ENCODE assay signal across 9 cellular contexts in genomic region chr15:62545392-62546227, GRCh38.
DNase-seq lines count a peak whose midpoint lies in the region.
"Had no signal": no experiment of that assay in that cellular context is flagged by ENCODE, and none has a peak within 500 bp of the region (broad histone marks: within the 10 kb centered on the region; RNA-seq: fewer than 3 reads in every experiment).

No MANE protein-coding gene starts in this region.

- H2BK120ac ChIP-seq in trophoblast cell (ENCODE audit: insufficient read depth, low read length, poor library complexity) = no peak overlapping the region

- H2AFZ ChIP-seq in trophoblast cell (ENCODE audit: insufficient read depth, low read length, poor library complexity) = no peak overlapping the region

- no peaks in the 10 kb centered on the region for H3K79me1 ChIP-seq in trophoblast cell (ENCODE audit: low read length)

- H3K9me3 ChIP-seq in adipocyte (ENCODE audit: control insufficient read depth, low read length) (no peaks in the 10 kb centered on the region), trophoblast cell (ENCODE audit: insufficient read depth, low read depth, low read length) (no peaks in the 10 kb centered on the region)

- peak overlapping the region; percentile 74 for H3K9ac ChIP-seq in adipocyte (ENCODE audit: low read length)
- H3K9ac ChIP-seq in trophoblast cell (ENCODE audit: low read length) = no peak overlapping the region

- no peak overlapping the region for H3K4ac ChIP-seq in trophoblast cell (ENCODE audit: low read depth, low read length)

- H4K12ac ChIP-seq in trophoblast cell (ENCODE audit: low read depth, low read length) = no peak overlapping the region

- H2BK12ac ChIP-seq in trophoblast cell (ENCODE audit: low read length) = no peak overlapping the region

- no peaks in the 10 kb centered on the region for H3K27me3 ChIP-seq in adipocyte (replicated peaks; ENCODE audit: control insufficient read depth, insufficient read depth, low read length)
- no peaks in the 10 kb centered on the region for H3K27me3 ChIP-seq in trophoblast cell (ENCODE audit: insufficient read depth, low read length)

- peak overlapping the region; percentile 61 for H3K4me3 ChIP-seq in adipocyte (ENCODE audit: low read length)
- no peak overlapping the region for H3K4me3 ChIP-seq in trophoblast cell (ENCODE audit: low read depth, low read length)

- DNase-seq in C1 segment of cervical spinal cord (lab: John Stamatoyannopoulos, UW) (peak in 11 of 14 donors; percentile 27 to 74 (median 51)), adipocyte (ENCODE audit: low read depth) (peak; percentile 69), foreskin melanocyte (peak; percentile 20), trophoblast cell (no peak), SIG-M5 treated with dmso at 0.1 percent for 504 hours (lab: John Stamatoyannopoulos, UW; ENCODE audit: unreplicated experiment) (no peak), GDM1 (lab: John Stamatoyannopoulos, UW) (no peak), SW480 (ENCODE audit: low spot score) (no peak), NCI-H748 treated with DMSO at 0.1 percent for 48 hours (lab: John Stamatoyannopoulos, UW) (no peak)
- DNase-seq: activated naive CD8-positive, alpha-beta T cell treated with anti-CD3 and anti-CD28 coated beads for 36 hours had no signal

- H3K36me3 ChIP-seq in adipocyte (ENCODE audit: control insufficient read depth, insufficient read depth, low read length, severe bottlenecking) (peaks cover 6% of the 10 kb centered on the region), trophoblast cell (ENCODE audit: control insufficient read depth in 1 of 2, insufficient read depth in 2 of 2, low read length in 2 of 2) (peaks cover 2 to 3% of the 10 kb centered on the region in 2 experiments)

- H3K18ac ChIP-seq in trophoblast cell (ENCODE audit: low read length) = peak overlapping the region; percentile 9

- H3K4me1 ChIP-seq in adipocyte (ENCODE audit: control insufficient read depth, insufficient read depth, low read length) (peaks cover 51% of the 10 kb centered on the region), trophoblast cell (ENCODE audit: control insufficient read depth in 1 of 2, insufficient read depth in 2 of 2, low read length in 2 of 2) (peaks cover 9 to 11% of the 10 kb centered on the region in 2 experiments)

- no peaks in the 10 kb centered on the region for H3K79me2 ChIP-seq in trophoblast cell (ENCODE audit: control insufficient read depth, insufficient read depth, low read length, poor library complexity)

- WGBS in trophoblast cell (ENCODE audit: extremely low coverage, insufficient coverage, insufficient read length) = no CpG with 5 or more reads among the region's 4 CpGs

- H3K23ac ChIP-seq in trophoblast cell (ENCODE audit: low read length) = no peak overlapping the region

- no peak overlapping the region for H3K14ac ChIP-seq in trophoblast cell (ENCODE audit: low read length)

- H3K27ac ChIP-seq in trophoblast cell (ENCODE audit: low read depth, low read length) = no peak overlapping the region

- no peak overlapping the region for H2BK5ac ChIP-seq in trophoblast cell (ENCODE audit: low read depth, low read length, poor library complexity)

- H2AK5ac ChIP-seq in trophoblast cell (ENCODE audit: low read length) = no peak overlapping the region

- no peak overlapping the region for H4K8ac ChIP-seq in trophoblast cell (ENCODE audit: low read depth, low read length)

- no peak overlapping the region for H4K91ac ChIP-seq in trophoblast cell (ENCODE audit: low read depth, low read length)

- H3K4me2 ChIP-seq in trophoblast cell (ENCODE audit: low read length) = no peak overlapping the region

Comparison
In these comparisons a context has a peak if more than half of its experiments do, and no peak if none do; other contexts are left out.
1. DNase-seq: peak in C1 segment of cervical spinal cord (11 of 14), adipocyte (single experiment) and foreskin melanocyte (single experiment); none in trophoblast cell (0 of 2), SIG-M5 treated with dmso at 0.1 percent for 504 hours (single experiment), GDM1 (single experiment), SW480 (single experiment) and NCI-H748 treated with DMSO at 0.1 percent for 48 hours (single experiment).